Comparison of ENCODE assay signal across 14 cellular contexts in genomic region chr7:34327681-34328080, GRCh38.
"Had no signal": no experiment of that assay in that cellular context is flagged by ENCODE, and none has a peak within 500 bp of the region (broad histone marks: within the 10 kb centered on the region; RNA-seq: fewer than 3 reads in every experiment).

No MANE protein-coding gene starts in this region.

- H3K27ac ChIP-seq: esophagus squamous epithelium, psoas muscle, sigmoid colon, upper lobe of right lung had no signal

- H3K27me3 ChIP-seq: sigmoid colon, upper lobe of right lung had no signal

- H3K4me3 ChIP-seq: esophagus squamous epithelium, psoas muscle, sigmoid colon, upper lobe of right lung had no signal

- ATAC-seq: left ventricle myocardium superior, psoas muscle, upper lobe of right lung had no signal

- H3K36me3 ChIP-seq: esophagus squamous epithelium, sigmoid colon, upper lobe of right lung had no signal

- DNase-seq: activated CD4-positive, alpha-beta T cell treated with anti-CD3 and anti-CD28 coated beads, Interleukin-2, amount 50 U/mL, for 1 hour; activated effector memory CD4-positive, alpha-beta T cell treated with Interleukin-2 at 50 U/mL for 16 hours; activated T-cell treated with anti-CD3 and anti-CD28 coated beads, Interleukin-2, amount 50 U/mL, for 24 hours; anterior cingulate cortex; esophagus squamous epithelium; kidney; left ventricle myocardium superior; nephron progenitor cell; psoas muscle; sigmoid colon; stimulated activated CD4-positive, alpha-beta T cell treated with anti-CD3 and anti-CD28 coated beads, Interleukin-2, amount 100 ng/mL, for 48 hours; stimulated activated naive CD4-positive, alpha-beta T cell treated with Interleukin-2 at 50 U/mL for 16 hours; T-helper 2 cell; upper lobe of right lung had no signal

- H3K9me3 ChIP-seq: esophagus squamous epithelium, psoas muscle, sigmoid colon, upper lobe of right lung had no signal

- H3K4me1 ChIP-seq: esophagus squamous epithelium, psoas muscle, sigmoid colon, upper lobe of right lung had no signal
